ENCODE assay signal across 9 cellular contexts in genomic region chr15:52653451-52653964, GRCh38. TPM values are rescaled to one million over a fixed set of nuclear protein-coding genes. Genes with fewer than 3 reads are reported as not detected.
DNase-seq lines count a peak whose midpoint lies in the region; ATAC-seq and TF ChIP-seq lines count a peak whose summit lies in the region.
"Had no signal": no experiment of that assay in that cellular context is flagged by ENCODE, and none has a peak within 500 bp of the region (broad histone marks: within the 10 kb centered on the region; RNA-seq: fewer than 3 reads in every experiment).

No MANE protein-coding gene starts in this region.

- TF ChIP-seq CTCF in foreskin fibroblast (IDR thresholded peaks at IDR 0.05; ENCODE audit: low read depth, low read length) (no peak), BE2C (IDR thresholded peaks at IDR 0.05; ENCODE audit: low read depth, low read length) (no peak)

- DNase-seq in H4 (ENCODE audit: low spot score) (peak; percentile 87), foreskin fibroblast (peak; percentile 30 to 66), RPMI8226 (no peak), NK-92 (lab: John Stamatoyannopoulos, UW; ENCODE audit: unreplicated experiment) (no peak), BE2C (no peak)
- DNase-seq: stimulated activated naive CD4-positive, alpha-beta T cell treated with Interleukin-2 at 50 U/mL for 16 hours had no signal

- H3K36me3 ChIP-seq in skeletal muscle tissue (ENCODE audit: control insufficient read depth in 3 of 3, insufficient read depth in 3 of 3, low read length in 3 of 3) (peaks cover 0 to 16% (median 5%) of the 10 kb centered on the region in 3 donors), BE2C (no peaks in the 10 kb centered on the region)

- H3K4me1 ChIP-seq in skeletal muscle tissue (ENCODE audit: control insufficient read depth in 3 of 3, insufficient read depth in 3 of 3, low read length in 3 of 3) (peaks cover 26 to 41% (median 29%) of the 10 kb centered on the region in 3 donors), BE2C (peaks cover 4% of the 10 kb centered on the region)

- H3K4me3 ChIP-seq in foreskin fibroblast (ENCODE audit: low read depth in 1 of 2, low read length in 2 of 2) (no peak overlapping the region), skeletal muscle tissue (ENCODE audit: low read length in 3 of 3) (no peak overlapping the region), BE2C (ENCODE audit: low read depth, low read length) (no peak overlapping the region)

- peak overlapping the region; percentile 48 for H3K27ac ChIP-seq in skeletal muscle tissue (ENCODE audit: low read depth, low read length)

- H3K27me3 ChIP-seq in skeletal muscle tissue (ENCODE audit: control insufficient read depth in 3 of 3, insufficient read depth in 3 of 3, low read length in 3 of 3) (no peaks in the 10 kb centered on the region), BE2C (no peaks in the 10 kb centered on the region)

- ATAC-seq in SK-N-SH treated with all-trans-retinoic acid at 6 μM for 48 hours (peak; percentile 37), GM18520 (IDR thresholded peaks at IDR 0.05; ENCODE audit: unreplicated experiment) (no peak)

- H3K9me3 ChIP-seq in skeletal muscle tissue (ENCODE audit: control insufficient read depth in 3 of 3, low read length in 3 of 3) (no peaks in the 10 kb centered on the region), BE2C (no peaks in the 10 kb centered on the region)

- H3K9ac ChIP-seq in skeletal muscle tissue (ENCODE audit: low read depth in 1 of 3, low read length in 3 of 3): peak overlapping the region in 1 of 3 donors; percentile 1

TF ChIP-seq in SK-N-SH treated with all-trans-retinoic acid at 6 μM for 48 hours, 23 proteins besides CTCF, POLR2A, EP300 and RAD21:
- TF ChIP-seq ISL1 (CRISPR knock-in tag; IDR thresholded peaks at IDR 0.05): no peak
- TF ChIP-seq GLIS3 (CRISPR knock-in tag; IDR thresholded peaks at IDR 0.05): no peak
- TF ChIP-seq PPARA (CRISPR knock-in tag; IDR thresholded peaks at IDR 0.05; ENCODE audit: borderline replicate concordance): no peak
- TF ChIP-seq CSDC2 (CRISPR knock-in tag; IDR thresholded peaks at IDR 0.05): no peak
- TF ChIP-seq ARNTL (CRISPR knock-in tag; IDR thresholded peaks at IDR 0.05; ENCODE audit: borderline replicate concordance, low read depth): no peak
- no peak for TF ChIP-seq POU6F1 (CRISPR knock-in tag; IDR thresholded peaks at IDR 0.05; ENCODE audit: borderline replicate concordance, low read depth)
- no peak for TF ChIP-seq TCF4 (CRISPR knock-in tag; IDR thresholded peaks at IDR 0.05; ENCODE audit: borderline replicate concordance)
- no peak for TF ChIP-seq SNAI2 (CRISPR knock-in tag; IDR thresholded peaks at IDR 0.05)
- no peak for TF ChIP-seq ZNF8 (CRISPR knock-in tag; IDR thresholded peaks at IDR 0.05)
- no peak for TF ChIP-seq ZNF70 (CRISPR knock-in tag; IDR thresholded peaks at IDR 0.05)
- no peak for TF ChIP-seq TSHZ2 (CRISPR knock-in tag; IDR thresholded peaks at IDR 0.05)
- TF ChIP-seq BACH2 (CRISPR knock-in tag; IDR thresholded peaks at IDR 0.05; ENCODE audit: borderline replicate concordance): no peak
- TF ChIP-seq RARB (CRISPR knock-in tag; IDR thresholded peaks at IDR 0.05): no peak
- no peak for TF ChIP-seq ZNF565 (CRISPR knock-in tag; conservative IDR thresholded peaks at IDR 0.05; ENCODE audit: low read depth)

RNA-seq across cellular contexts. Expression of gene ATOSA, which starts 25.7 kb away (rescaled TPM):
- 7.1 and 8.6 TPM in 2 replicates for total RNA-seq in H4 (2014; rRNA removed; shearing (Covaris generic))
- 24.5 TPM for total RNA-seq in skeletal muscle tissue
- 31.6 TPM for polyA plus RNA-seq in BE2C (2012; ENCODE audit: insufficient read depth, insufficient read length, low read depth)

Comparison
In these comparisons a context has a peak if more than half of its experiments do, and no peak if none do; other contexts are left out.
1. DNase-seq: peak in H4 (single experiment) and foreskin fibroblast (2 of 2); none in RPMI8226 (single experiment), NK-92 (single experiment) and BE2C (single experiment).